In genomic region chr11:115464269-115464668, GRCh38 we compare ENCODE assay signal across 30 cellular contexts. TPM values are rescaled to one million over a fixed set of nuclear protein-coding genes. Genes with fewer than 3 reads are reported as not detected.
DNase-seq lines count a peak whose midpoint lies in the region; TF ChIP-seq lines count a peak whose summit lies in the region.
"Had no signal": no experiment of that assay in that cellular context is flagged by ENCODE, and none has a peak within 500 bp of the region (broad histone marks: within the 10 kb centered on the region; RNA-seq: fewer than 3 reads in every experiment).

No MANE protein-coding gene starts in this region.

- peak in 1 of 2 experiments; percentile 29; a peak in 1 of 4 replicates for TF ChIP-seq EP300 in SK-N-SH (IDR thresholded peaks at IDR 0.05; ENCODE audit: borderline replicate concordance in 1 of 2, low read depth in 1 of 2, low read length in 1 of 2)

- H3K4me3 ChIP-seq in SK-N-SH (ENCODE audit: low read depth in 2 of 2, low read length in 1 of 2) (no peak overlapping the region), BE2C (ENCODE audit: low read depth, low read length) (no peak overlapping the region)
- H3K4me3 ChIP-seq: A549, esophagus squamous epithelium, gastroesophageal sphincter, lower lobe of right lung, ovary, SK-N-MC, skin epidermis, tibial nerve had no signal

- H3K27ac ChIP-seq in SK-N-SH (ENCODE audit: low read depth in 2 of 2, low read length in 1 of 2) = peak overlapping the region in 1 of 2 experiments; percentile 47; a peak in 2 of 4 replicates
- H3K27ac ChIP-seq: A549, esophagus squamous epithelium, gastroesophageal sphincter, lower lobe of right lung, ovary, SK-N-MC, skin epidermis had no signal

- 26% methylated on average over 2 of the region's 2 CpGs for WGBS in SK-N-SH (ENCODE audit: low lambda C conversion rate)

- no peak for TF ChIP-seq RAD21 in SK-N-SH (IDR thresholded peaks at IDR 0.05; ENCODE audit: low read length)

- no peaks in the 10 kb centered on the region for H3K36me3 ChIP-seq in SK-N-SH (replicated peaks in 1 of 2; ENCODE audit: control insufficient read depth in 1 of 2, insufficient read depth in 2 of 2, low read length in 1 of 2)
- H3K36me3 ChIP-seq in BE2C = peaks cover 4% of the 10 kb centered on the region; the same call in 1 of the 2 replicates
- H3K36me3 ChIP-seq: esophagus squamous epithelium, gastroesophageal sphincter, lower lobe of right lung, ovary, tibial nerve had no signal

- H3K79me2 ChIP-seq in SK-N-SH (ENCODE audit: insufficient read depth) = no peaks in the 10 kb centered on the region

- no peaks in the 10 kb centered on the region for H3K27me3 ChIP-seq in SK-N-SH (ENCODE audit: insufficient read depth)
- H3K27me3 ChIP-seq in BE2C = no peaks in the 10 kb centered on the region
- H3K27me3 ChIP-seq: esophagus squamous epithelium, gastroesophageal sphincter, ovary, tibial nerve had no signal

- TF ChIP-seq CTCF in SK-N-SH (IDR thresholded peaks at IDR 0.05) (no peak), BE2C (IDR thresholded peaks at IDR 0.05; ENCODE audit: low read depth, low read length) (no peak)

- H3K4me1 ChIP-seq in SK-N-SH (ENCODE audit: control insufficient read depth in 1 of 2, insufficient read depth in 2 of 2, low read depth in 1 of 2, low read length in 1 of 2) (peaks cover 0 to 26% of the 10 kb centered on the region in 2 experiments; a peak in 2 of 4 replicates), BE2C (peaks cover 30% of the 10 kb centered on the region)
- H3K4me1 ChIP-seq: esophagus squamous epithelium, gastroesophageal sphincter, tibial nerve had no signal

- no peaks in the 10 kb centered on the region for H4K20me1 ChIP-seq in SK-N-SH (ENCODE audit: insufficient read depth)

- POLR2A ChIA-PET in SK-N-SH (lab: Yijun Ruan, JAX) = no interaction called here

- DNase-seq in NCI-H82 (lab: John Stamatoyannopoulos, UW) = peak; percentile 46
- DNase-seq in NCI-H82 treated with DMSO at 0.1 percent for 48 hours (lab: John Stamatoyannopoulos, UW; ENCODE audit: unreplicated experiment) = no peak
- DNase-seq in SK-N-SH = no peak
- DNase-seq in glomerular visceral epithelial cell (ENCODE audit: extremely low spot score) = peak; percentile 27
- DNase-seq in NCI-H774 (lab: John Stamatoyannopoulos, UW) = no peak
- DNase-seq in BE2C = no peak
- no peak for DNase-seq in HuH-7 (ENCODE audit: low spot score)
- DNase-seq in NCI-H187 (lab: John Stamatoyannopoulos, UW) = no peak
- DNase-seq: activated CD4-positive, alpha-beta T cell treated with anti-CD3 and anti-CD28 coated beads for 1 hour; activated CD8-positive, alpha-beta T cell treated with anti-CD3 and anti-CD28 coated beads, Interleukin-2, amount 10 ng/mL, durations not matched to agents 7 days and 5 days; C1 segment of cervical spinal cord; Caco-2; central memory CD4-positive, alpha-beta T cell; dermis blood vessel endothelial cell; DND-41; esophagus squamous epithelium; islet precursor cell; lower lobe of right lung; NCI-H2029 treated with DMSO at 0.1 percent for 48 hours; NCI-H226; NCI-H748 treated with DMSO at 0.1 percent for 48 hours; nephron progenitor cell; ovary; retina; T-helper 17 cell had no signal

- H3F3A ChIP-seq in SK-N-SH (replicated peaks; ENCODE audit: insufficient read depth) = no peaks in the 10 kb centered on the region

- no peak overlapping the region; the same call in 1 of the 2 replicates for H3K4me2 ChIP-seq in SK-N-SH
- H3K4me2 ChIP-seq: A549 had no signal

- H3K9me2 ChIP-seq in SK-N-SH = no peaks in the 10 kb centered on the region

- CTCF ChIA-PET in SK-N-SH (lab: Yijun Ruan, JAX) = interaction anchor here (0.8 to 1.3 kb wide), 3 partner anchors 43 to 140 kb away, joined by 3 read pairs; no protein-coding TSS in a partner anchor

- no peaks in the 10 kb centered on the region for H3K9me3 ChIP-seq in SK-N-SH
- H3K9me3 ChIP-seq in BE2C = no peaks in the 10 kb centered on the region
- H3K9me3 ChIP-seq: A549, Caco-2, esophagus squamous epithelium, gastroesophageal sphincter, lower lobe of right lung, ovary, tibial nerve had no signal

- H2AFZ ChIP-seq in SK-N-SH (ENCODE audit: low read depth) = no peak overlapping the region; the same call in 1 of the 2 replicates

- H3K9ac ChIP-seq in SK-N-SH = no peak overlapping the region

TF ChIP-seq in SK-N-SH, 30 proteins besides CTCF, POLR2A, EP300 and RAD21:
- TF ChIP-seq NRF1 (IDR thresholded peaks at IDR 0.05; ENCODE audit: low read depth, low read length) = no peak
- 0 out of 2 replicates have a peak, but pooled peaks have one; percentile 18 for TF ChIP-seq TEAD4 (IDR thresholded peaks at IDR 0.05; ENCODE audit: borderline replicate concordance, insufficient read depth)
- TF ChIP-seq FOSL2 (IDR thresholded peaks at IDR 0.05; ENCODE audit: borderline replicate concordance, low read depth) = peak; percentile 21; the same call in 1 of the 2 replicates
- TF ChIP-seq JUND (IDR thresholded peaks at IDR 0.05) = peak; percentile 34; the same call in 1 of the 2 replicates
- peak; percentile 18; the same call in 1 of the 2 replicates for TF ChIP-seq PBX3 (IDR thresholded peaks at IDR 0.05)
- TF ChIP-seq FOXJ3 (CRISPR knock-in tag; IDR thresholded peaks at IDR 0.05) = no peak
- no peak for TF ChIP-seq TAF1 (IDR thresholded peaks at IDR 0.05; ENCODE audit: borderline replicate concordance, low read depth, low read length)
- TF ChIP-seq GATA2 (CRISPR knock-in tag; IDR thresholded peaks at IDR 0.05) = no peak
- no peak for TF ChIP-seq YY1 (IDR thresholded peaks at IDR 0.05; ENCODE audit: low read depth)

RNA-seq across cellular contexts. Expression of gene CADM1, which starts 39.9 kb away (rescaled TPM):
- polyA plus RNA-seq in SK-N-SH (2012; rRNA removed) = 7.9 and 11.4 TPM in 2 replicates
- 9.5 and 13.8 TPM in 2 replicates for polyA plus RNA-seq in SK-N-SH (2012; cell fraction: cytosol; rRNA removed)
- polyA plus RNA-seq in SK-N-SH (2012; cell fraction: nucleus; rRNA removed) = 8.4 and 11.9 TPM in 2 replicates
- polyA plus RNA-seq in BE2C (2012; ENCODE audit: insufficient read depth, insufficient read length, low read depth) = 201 TPM

Comparison
In these comparisons a context has a peak if more than half of its experiments do, and no peak if none do; other contexts are left out.
1. DNase-seq: peak in NCI-H82 (single experiment) and glomerular visceral epithelial cell (single experiment); none in NCI-H82 treated with DMSO at 0.1 percent for 48 hours (single experiment), SK-N-SH (single experiment), NCI-H774 (single experiment), BE2C (single experiment), HuH-7 (single experiment) and NCI-H187 (0 of 2).